In the genomic region with DNA sequence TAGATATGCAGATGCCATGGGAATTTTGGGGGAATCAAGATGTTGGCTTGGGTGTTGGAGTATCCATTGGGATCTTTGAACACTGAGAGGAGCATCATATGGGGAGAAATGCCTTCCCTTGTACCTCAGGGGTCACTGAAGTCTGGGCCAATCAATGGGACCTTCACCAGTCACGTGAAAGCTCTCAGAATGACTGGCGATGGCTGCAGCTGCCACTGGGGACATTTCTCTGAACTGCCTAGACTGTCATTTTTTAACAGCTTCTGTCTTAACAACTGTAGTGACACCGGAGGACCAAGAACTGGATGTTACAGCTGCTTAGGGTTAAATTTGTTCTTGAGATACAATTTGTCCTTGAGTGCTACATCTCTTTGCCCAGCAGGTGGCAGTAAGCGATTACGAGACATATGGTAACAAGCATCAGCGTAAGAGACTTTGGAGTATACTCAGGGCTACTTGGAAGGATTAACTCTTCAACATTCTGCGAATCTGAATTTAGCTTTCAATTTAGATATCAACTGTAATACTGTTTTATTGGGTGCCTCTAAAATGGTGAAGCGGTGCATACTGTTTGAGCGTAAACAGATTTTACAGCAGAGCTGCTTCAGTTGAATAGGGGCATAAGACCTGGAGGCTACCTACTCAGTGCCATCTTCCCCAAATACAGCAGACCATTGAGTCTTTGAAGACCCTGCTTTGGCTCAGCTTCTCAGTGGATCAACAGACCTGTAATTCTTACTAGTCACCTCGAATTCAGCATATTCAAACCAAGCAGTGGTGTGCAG, we compare ENCODE assay signal across 9 cellular contexts. TPM values are rescaled to one million over a fixed set of nuclear protein-coding genes. Genes with fewer than 3 reads are reported as not detected.
DNase-seq lines count a peak whose midpoint lies in the region; ATAC-seq and TF ChIP-seq lines count a peak whose summit lies in the region.
"Had no signal": no experiment of that assay in that cellular context is flagged by ENCODE, and none has a peak within 500 bp of the region (broad histone marks: within the 10 kb centered on the region; RNA-seq: fewer than 3 reads in every experiment).

No MANE protein-coding gene starts in this region.

- H3K27me3 ChIP-seq in Panc1 (ENCODE audit: control insufficient read depth, insufficient read depth, low read length) (peaks cover 11% of the 10 kb centered on the region; the same call in 1 of the 2 replicates), parathyroid adenoma (ENCODE audit: control insufficient read depth, insufficient read depth, low read length) (no peaks in the 10 kb centered on the region), vagina (no peaks in the 10 kb centered on the region)

- DNase-seq in DMS153 (lab: John Stamatoyannopoulos, UW) (peak; percentile 43), HK-2 (ENCODE audit: unreplicated experiment) (peak; percentile 28), Panc1 (ENCODE audit: low read depth, low spot score) (peak; percentile 53), germinal center (ENCODE audit: low spot score) (peak; percentile 53), vagina (ENCODE audit: extremely low spot score in 2 of 2) (no peak)
- peak; percentile 77 for DNase-seq in activated naive CD4-positive, alpha-beta T cell treated with anti-CD3 and anti-CD28 coated beads for 36 hours

- H3K9ac ChIP-seq in parathyroid adenoma = no peak overlapping the region

- intact Hi-C loops in Panc1 (cut with micrococcal nuclease; ENCODE audit: unreplicated experiment) = loop anchor here (5.0 to 10.0 kb wide), 2 partner anchors 130 to 567 kb away; no protein-coding TSS in a partner anchor
- intact Hi-C loops in activated naive CD4-positive, alpha-beta T cell treated with anti-CD3 and anti-CD28 coated beads for 36 hours (cut with micrococcal nuclease) = loop anchor here (1.0 to 10.0 kb wide), 5 partner anchors 247 to 1030 kb away; no protein-coding TSS in a partner anchor
- intact Hi-C loops in vagina (cut with DNase I) = no loop called here

- no peaks in the 10 kb centered on the region for H3K9me3 Mint-ChIP-seq in activated naive CD4-positive, alpha-beta T cell treated with anti-CD3 and anti-CD28 coated beads for 36 hours
- H3K9me3 Mint-ChIP-seq: activated naive CD4-positive, alpha-beta T cell treated with anti-CD3 and anti-CD28 coated beads, Interleukin-2, amount 50 U/mL, for 24 hours had no signal

- H2AFZ ChIP-seq in parathyroid adenoma = peak overlapping the region; percentile 9

- H3K9me3 ChIP-seq in Panc1 (ENCODE audit: control insufficient read depth, insufficient read depth, low read depth, low read length) = no peaks in the 10 kb centered on the region
- no peaks in the 10 kb centered on the region for H3K9me3 ChIP-seq in parathyroid adenoma (ENCODE audit: control insufficient read depth, low read length)
- no peaks in the 10 kb centered on the region for H3K9me3 ChIP-seq in vagina

- POLR2A ChIA-PET in Panc1 (lab: Charles Lee) = interaction anchor here (0.5 to 0.6 kb wide), 2 partner anchors 36 to 71 kb away, joined by 7 to 12 read pairs; no protein-coding TSS in a partner anchor

- peaks cover 10% of the 10 kb centered on the region for H3K4me1 Mint-ChIP-seq in activated naive CD4-positive, alpha-beta T cell treated with anti-CD3 and anti-CD28 coated beads for 36 hours (ENCODE audit: low read depth)

- TF ChIP-seq CTCF in Panc1 (IDR thresholded peaks at IDR 0.05) = peak; percentile 87
- TF ChIP-seq CTCF in parathyroid adenoma (IDR thresholded peaks at IDR 0.05) = peak; percentile 88
- TF ChIP-seq CTCF in vagina (IDR thresholded peaks at IDR 0.05) = peak; percentile 17 to 60 (median 59)

- H3K4me3 Mint-ChIP-seq in activated naive CD4-positive, alpha-beta T cell treated with anti-CD3 and anti-CD28 coated beads for 36 hours = no peak overlapping the region
- H3K4me3 Mint-ChIP-seq: activated naive CD4-positive, alpha-beta T cell treated with anti-CD3 and anti-CD28 coated beads, Interleukin-2, amount 50 U/mL, for 24 hours had no signal

- in situ Hi-C loops in Panc1 (cut with HindIII; ENCODE audit: low pct_unique_long_range_greater_than_20kb, low sequenced_read_pairs) = no loop called here

- H3K79me2 ChIP-seq in parathyroid adenoma = no peaks in the 10 kb centered on the region

- CTCF ChIA-PET in Panc1 (lab: Charles Lee) = interaction anchor here (1.1 kb wide), 1 partner anchor 365 kb away, joined by 3 read pairs; no protein-coding TSS in a partner anchor
- CTCF ChIA-PET in activated naive CD4-positive, alpha-beta T cell treated with anti-CD3 and anti-CD28 coated beads for 36 hours (lab: Charles Lee) = interaction anchor here (0.6 to 2.3 kb wide), 34 partner anchors 8 to 1637 kb away, joined by 3 to 14 read pairs (median 4); a partner anchor contains a TSS

- no TSS peak for BruUV-seq in Panc1 (replicated peaks; lab: Mats Ljungman, UMichigan)

- H3K4me3 ChIP-seq in Panc1 (ENCODE audit: low read depth in 2 of 2, low read length in 2 of 2) (no peak overlapping the region), parathyroid adenoma (ENCODE audit: low read depth, low read length) (no peak overlapping the region), vagina (no peak overlapping the region)

- H3K27me3 Mint-ChIP-seq in activated naive CD4-positive, alpha-beta T cell treated with anti-CD3 and anti-CD28 coated beads for 36 hours (ENCODE audit: low read depth) = peaks cover 52% of the 10 kb centered on the region

- H3K36me3 Mint-ChIP-seq in activated naive CD4-positive, alpha-beta T cell treated with anti-CD3 and anti-CD28 coated beads for 36 hours (ENCODE audit: low read depth) = no peaks in the 10 kb centered on the region
- H3K36me3 Mint-ChIP-seq: activated naive CD4-positive, alpha-beta T cell treated with anti-CD3 and anti-CD28 coated beads, Interleukin-2, amount 50 U/mL, for 24 hours had no signal

- H3K36me3 ChIP-seq in Panc1 (ENCODE audit: control insufficient read depth, insufficient read depth, low read length) (no peaks in the 10 kb centered on the region), parathyroid adenoma (ENCODE audit: control insufficient read depth, insufficient read depth, low read length) (no peaks in the 10 kb centered on the region), vagina (no peaks in the 10 kb centered on the region)

- H3K27ac ChIP-seq in Panc1 (ENCODE audit: low read length) = no peak overlapping the region
- H3K27ac ChIP-seq in parathyroid adenoma = no peak overlapping the region
- no peak overlapping the region for H3K27ac ChIP-seq in vagina

- ATAC-seq in GM19463 (IDR thresholded peaks at IDR 0.05; ENCODE audit: unreplicated experiment) = peak; percentile 78
- peak; percentile 92 for ATAC-seq in Panc1

- H3K4me1 ChIP-seq in Panc1 (ENCODE audit: control insufficient read depth, insufficient read depth, low read length) = no peaks in the 10 kb centered on the region; the same call in 1 of the 2 replicates
- no peaks in the 10 kb centered on the region for H3K4me1 ChIP-seq in parathyroid adenoma
- no peaks in the 10 kb centered on the region for H3K4me1 ChIP-seq in vagina

- H3K4me2 ChIP-seq in parathyroid adenoma (ENCODE audit: low read length) = no peak overlapping the region

- no peak overlapping the region for H3K27ac Mint-ChIP-seq in activated naive CD4-positive, alpha-beta T cell treated with anti-CD3 and anti-CD28 coated beads for 36 hours
- H3K27ac Mint-ChIP-seq: activated naive CD4-positive, alpha-beta T cell treated with anti-CD3 and anti-CD28 coated beads, Interleukin-2, amount 50 U/mL, for 24 hours had no signal

- no peak for TF ChIP-seq POLR2A in vagina (IDR thresholded peaks at IDR 0.05)

RNA-seq across cellular contexts. Expression of a gene that starts 36.0 kb away (rescaled TPM):
- total RNA-seq in Panc1 (2021; ENCODE audit: unreplicated experiment) (155 TPM), vagina (118 TPM)
- polyA plus RNA-seq in Panc1 (2012; ENCODE audit: insufficient read length) = 226 TPM
- not detected for total RNA-seq in activated naive CD4-positive, alpha-beta T cell treated with anti-CD3 and anti-CD28 coated beads for 36 hours

Comparison
In these comparisons a context has a peak if more than half of its experiments do, and no peak if none do; other contexts are left out.
1. DNase-seq: peak in DMS153 (single experiment), HK-2 (single experiment), Panc1 (single experiment), activated naive CD4-positive, alpha-beta T cell treated with anti-CD3 and anti-CD28 coated beads for 36 hours (single experiment) and germinal center (single experiment); none in vagina (0 of 2).
2. RNA of a gene that starts 36.0 kb away (total RNA-seq): 155 TPM in Panc1 (single experiment) and 118 TPM in vagina (single experiment); not detected in activated naive CD4-positive, alpha-beta T cell treated with anti-CD3 and anti-CD28 coated beads for 36 hours; every median in the first group is over 100 times any median in the second.
3. Peak in every context shown above with its lines, with median percentiles within 50 percentile points of each other: CTCF ChIP-seq.